1 cellular context compared by ENCODE assay signal in the genomic region with DNA sequence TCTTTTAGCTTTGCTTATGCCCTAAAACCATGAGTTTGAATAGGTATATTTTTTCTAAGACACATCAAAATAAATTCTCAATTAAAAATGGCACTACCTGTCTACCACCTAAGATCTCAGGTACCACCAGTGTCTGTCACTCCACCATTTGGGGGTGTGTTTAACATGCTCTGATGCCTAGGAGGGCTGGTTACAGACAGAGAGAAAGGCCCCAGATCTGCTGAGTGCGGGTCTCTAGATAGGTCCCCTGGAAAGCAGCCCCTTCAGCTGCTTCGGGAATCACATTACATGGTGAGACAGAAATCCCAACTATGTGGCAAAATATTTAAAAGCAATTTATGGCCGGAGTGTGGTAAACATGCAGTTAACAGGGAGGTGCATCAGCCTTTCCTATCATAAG.
TF ChIP-seq lines count a peak whose summit lies in the region.

No MANE protein-coding gene starts in this region.

TF ChIP-seq in K562, 482 proteins besides CTCF, POLR2A, EP300 and RAD21 (continued from another document):
- TF ChIP-seq, protein P1, sequence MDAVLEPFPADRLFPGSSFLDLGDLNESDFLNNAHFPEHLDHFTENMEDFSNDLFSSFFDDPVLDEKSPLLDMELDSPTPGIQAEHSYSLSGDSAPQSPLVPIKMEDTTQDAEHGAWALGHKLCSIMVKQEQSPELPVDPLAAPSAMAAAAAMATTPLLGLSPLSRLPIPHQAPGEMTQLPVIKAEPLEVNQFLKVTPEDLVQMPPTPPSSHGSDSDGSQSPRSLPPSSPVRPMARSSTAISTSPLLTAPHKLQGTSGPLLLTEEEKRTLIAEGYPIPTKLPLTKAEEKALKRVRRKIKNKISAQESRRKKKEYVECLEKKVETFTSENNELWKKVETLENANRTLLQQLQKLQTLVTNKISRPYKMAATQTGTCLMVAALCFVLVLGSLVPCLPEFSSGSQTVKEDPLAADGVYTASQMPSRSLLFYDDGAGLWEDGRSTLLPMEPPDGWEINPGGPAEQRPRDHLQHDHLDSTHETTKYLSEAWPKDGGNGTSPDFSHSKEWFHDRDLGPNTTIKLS (IDR thresholded peaks at IDR 0.05; ENCODE audit: borderline replicate concordance, low read depth): no peak
- TF ChIP-seq, protein P2, sequence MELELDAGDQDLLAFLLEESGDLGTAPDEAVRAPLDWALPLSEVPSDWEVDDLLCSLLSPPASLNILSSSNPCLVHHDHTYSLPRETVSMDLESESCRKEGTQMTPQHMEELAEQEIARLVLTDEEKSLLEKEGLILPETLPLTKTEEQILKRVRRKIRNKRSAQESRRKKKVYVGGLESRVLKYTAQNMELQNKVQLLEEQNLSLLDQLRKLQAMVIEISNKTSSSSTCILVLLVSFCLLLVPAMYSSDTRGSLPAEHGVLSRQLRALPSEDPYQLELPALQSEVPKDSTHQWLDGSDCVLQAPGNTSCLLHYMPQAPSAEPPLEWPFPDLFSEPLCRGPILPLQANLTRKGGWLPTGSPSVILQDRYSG (tag; conservative IDR thresholded peaks at IDR 0.05; ENCODE audit: low read depth): no peak
- no peak for TF ChIP-seq RBM39 (optimal IDR thresholded peaks at IDR 0.05; ENCODE audit: low read depth, low read length)
- no peak for TF ChIP-seq FOXK2 (conservative IDR thresholded peaks at IDR 0.05 in 1 of 2, IDR thresholded peaks at IDR 0.05 in 1 of 2; ENCODE audit: low read depth in 2 of 2)
- no peak for TF ChIP-seq KDM5B (IDR thresholded peaks at IDR 0.05; ENCODE audit: insufficient replicate concordance, low read depth, low read length)
- TF ChIP-seq, protein P3, sequence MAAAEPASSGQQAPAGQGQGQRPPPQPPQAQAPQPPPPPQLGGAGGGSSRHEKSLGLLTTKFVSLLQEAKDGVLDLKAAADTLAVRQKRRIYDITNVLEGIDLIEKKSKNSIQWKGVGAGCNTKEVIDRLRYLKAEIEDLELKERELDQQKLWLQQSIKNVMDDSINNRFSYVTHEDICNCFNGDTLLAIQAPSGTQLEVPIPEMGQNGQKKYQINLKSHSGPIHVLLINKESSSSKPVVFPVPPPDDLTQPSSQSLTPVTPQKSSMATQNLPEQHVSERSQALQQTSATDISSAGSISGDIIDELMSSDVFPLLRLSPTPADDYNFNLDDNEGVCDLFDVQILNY (CRISPR knock-in tag; IDR thresholded peaks at IDR 0.05): no peak
- TF ChIP-seq, protein P4, sequence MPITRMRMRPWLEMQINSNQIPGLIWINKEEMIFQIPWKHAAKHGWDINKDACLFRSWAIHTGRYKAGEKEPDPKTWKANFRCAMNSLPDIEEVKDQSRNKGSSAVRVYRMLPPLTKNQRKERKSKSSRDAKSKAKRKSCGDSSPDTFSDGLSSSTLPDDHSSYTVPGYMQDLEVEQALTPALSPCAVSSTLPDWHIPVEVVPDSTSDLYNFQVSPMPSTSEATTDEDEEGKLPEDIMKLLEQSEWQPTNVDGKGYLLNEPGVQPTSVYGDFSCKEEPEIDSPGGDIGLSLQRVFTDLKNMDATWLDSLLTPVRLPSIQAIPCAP (CRISPR knock-in tag; IDR thresholded peaks at IDR 0.05; ENCODE audit: borderline replicate concordance): no peak
- TF ChIP-seq SAP30 (IDR thresholded peaks at IDR 0.05; ENCODE audit: borderline replicate concordance, insufficient read depth, low read depth, low read length, poor library complexity, severe bottlenecking): no peak
- TF ChIP-seq, protein P5, sequence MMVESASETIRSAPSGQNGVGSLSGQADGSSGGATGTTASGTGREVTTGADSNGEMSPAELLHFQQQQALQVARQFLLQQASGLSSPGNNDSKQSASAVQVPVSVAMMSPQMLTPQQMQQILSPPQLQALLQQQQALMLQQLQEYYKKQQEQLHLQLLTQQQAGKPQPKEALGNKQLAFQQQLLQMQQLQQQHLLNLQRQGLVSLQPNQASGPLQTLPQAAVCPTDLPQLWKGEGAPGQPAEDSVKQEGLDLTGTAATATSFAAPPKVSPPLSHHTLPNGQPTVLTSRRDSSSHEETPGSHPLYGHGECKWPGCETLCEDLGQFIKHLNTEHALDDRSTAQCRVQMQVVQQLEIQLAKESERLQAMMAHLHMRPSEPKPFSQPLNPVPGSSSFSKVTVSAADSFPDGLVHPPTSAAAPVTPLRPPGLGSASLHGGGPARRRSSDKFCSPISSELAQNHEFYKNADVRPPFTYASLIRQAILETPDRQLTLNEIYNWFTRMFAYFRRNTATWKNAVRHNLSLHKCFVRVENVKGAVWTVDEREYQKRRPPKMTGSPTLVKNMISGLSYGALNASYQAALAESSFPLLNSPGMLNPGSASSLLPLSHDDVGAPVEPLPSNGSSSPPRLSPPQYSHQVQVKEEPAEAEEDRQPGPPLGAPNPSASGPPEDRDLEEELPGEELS (CRISPR knock-in tag; IDR thresholded peaks at IDR 0.05; ENCODE audit: borderline replicate concordance): no peak
- TF ChIP-seq HNRNPL (IDR thresholded peaks at IDR 0.05; ENCODE audit: low read depth, low read length): no peak
- TF ChIP-seq ZNF282 (CRISPR knock-in tag; IDR thresholded peaks at IDR 0.05): no peak
- TF ChIP-seq ZNF165 (CRISPR knock-in tag; IDR thresholded peaks at IDR 0.05; ENCODE audit: borderline replicate concordance): no peak
- no peak for TF ChIP-seq RFX1 (IDR thresholded peaks at IDR 0.05)
- TF ChIP-seq SAFB2 (IDR thresholded peaks at IDR 0.05; ENCODE audit: borderline replicate concordance, low read depth, low read length, severe bottlenecking): no peak
TF ChIP-seq in K562: peak in this region for 0.
